ENCODE assay signal across 8 cellular contexts in the genomic region with DNA sequence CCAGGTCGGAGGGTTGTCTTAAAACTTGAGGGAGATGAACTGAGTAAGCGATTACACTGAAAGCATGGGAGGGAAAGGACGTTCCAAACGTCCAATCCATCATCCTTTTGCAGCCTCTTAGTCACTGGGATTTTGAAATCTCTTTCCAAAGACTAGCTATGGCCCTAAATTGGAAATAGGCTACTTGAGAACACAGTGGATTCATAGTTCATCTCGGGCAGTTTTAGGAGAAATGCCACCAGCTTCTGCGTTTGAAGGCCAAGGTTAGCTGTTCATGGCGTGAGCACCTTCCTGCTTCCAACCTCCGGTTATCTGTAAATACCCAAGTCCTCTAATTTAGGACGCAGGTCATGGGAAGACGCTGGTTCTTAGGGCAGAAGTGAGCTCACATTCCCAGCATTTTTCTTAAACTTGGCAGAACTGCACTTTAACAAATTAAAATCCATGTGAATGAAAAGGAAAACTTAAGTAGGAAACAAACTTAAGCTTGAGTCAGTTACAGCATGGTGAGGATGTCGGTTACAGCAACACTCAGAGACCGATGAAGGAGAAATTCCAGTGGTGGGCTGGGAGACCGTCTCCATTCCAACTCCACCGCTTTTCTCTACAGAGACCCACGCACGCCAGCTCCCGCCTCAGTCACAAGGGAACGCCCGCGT. TPM values are rescaled to one million over a fixed set of nuclear protein-coding genes. Genes with fewer than 3 reads are reported as not detected.
DNase-seq lines count a peak whose midpoint lies in the region; ATAC-seq lines count a peak whose summit lies in the region.

No MANE protein-coding gene starts in this region.

- H3K36me3 Mint-ChIP-seq in dendritic cell treated with granulocyte-macrophage colony-stimulating factor and Interleukin-4, amounts not matched to agents 40 ng/mL and 50 ng/mL, for 4 days (ENCODE audit: low read depth) = peaks cover 12% of the 10 kb centered on the region
- H3K36me3 Mint-ChIP-seq in naive thymus-derived CD4-positive, alpha-beta T cell = no peaks in the 10 kb centered on the region

- peaks cover 69% of the 10 kb centered on the region for H3K27me3 Mint-ChIP-seq in dendritic cell treated with granulocyte-macrophage colony-stimulating factor and Interleukin-4, amounts not matched to agents 40 ng/mL and 50 ng/mL, for 4 days
- peaks cover 35 to 79% (median 55%) of the 10 kb centered on the region in 5 donors for H3K27me3 Mint-ChIP-seq in naive thymus-derived CD4-positive, alpha-beta T cell

- peak; percentile 55 for DNase-seq in NCI-H82 (lab: John Stamatoyannopoulos, UW)
- DNase-seq in NCI-H82 treated with DMSO at 0.1 percent for 48 hours (lab: John Stamatoyannopoulos, UW; ENCODE audit: unreplicated experiment) = no peak
- DNase-seq in NCI-H146 treated with DMSO at 0.1 percent for 48 hours (lab: John Stamatoyannopoulos, UW; ENCODE audit: unreplicated experiment) = peak; percentile 46
- DNase-seq in naive thymus-derived CD4-positive, alpha-beta T cell = no peak
- no peak for DNase-seq in NCI-H2107 treated with DMSO at 0.1 percent for 48 hours (lab: John Stamatoyannopoulos, UW; ENCODE audit: unreplicated experiment)

- H3K9me3 ChIP-seq in naive thymus-derived CD4-positive, alpha-beta T cell (ENCODE audit: control insufficient read depth in 2 of 3, low read length in 3 of 3) = no peaks in the 10 kb centered on the region

- peaks cover 14% of the 10 kb centered on the region for H3K4me1 Mint-ChIP-seq in dendritic cell treated with granulocyte-macrophage colony-stimulating factor and Interleukin-4, amounts not matched to agents 40 ng/mL and 50 ng/mL, for 4 days (ENCODE audit: low read depth)
- H3K4me1 Mint-ChIP-seq in naive thymus-derived CD4-positive, alpha-beta T cell = peaks cover 10 to 20% (median 12%) of the 10 kb centered on the region in 7 donors

- POLR2A ChIA-PET in naive thymus-derived CD4-positive, alpha-beta T cell (lab: Charles Lee) = interaction anchor here (1.0 to 1.9 kb wide), 4 partner anchors 18 to 895 kb away, joined by 4 to 6 read pairs (median 4); partner anchors contain the start of gene RTN4

- peak overlapping the region; percentile 70 for H3K27ac ChIP-seq in naive thymus-derived CD4-positive, alpha-beta T cell (ENCODE audit: low read depth, low read length)

- H3K9me3 Mint-ChIP-seq in dendritic cell treated with granulocyte-macrophage colony-stimulating factor and Interleukin-4, amounts not matched to agents 40 ng/mL and 50 ng/mL, for 4 days = no peaks in the 10 kb centered on the region
- H3K9me3 Mint-ChIP-seq in naive thymus-derived CD4-positive, alpha-beta T cell = peaks cover 0 to 1% (median 0%) of the 10 kb centered on the region in 11 donors

- H3K4me1 ChIP-seq in naive thymus-derived CD4-positive, alpha-beta T cell (ENCODE audit: control insufficient read depth in 2 of 2, insufficient read depth in 2 of 2, low read length in 2 of 2) = peaks cover 0 to 6% of the 10 kb centered on the region in 2 donors

- intact Hi-C loops in dendritic cell treated with granulocyte-macrophage colony-stimulating factor and Interleukin-4, amounts not matched to agents 40 ng/mL and 50 ng/mL, for 4 days (cut with micrococcal nuclease) = loop anchor here (1.0 to 10.0 kb wide), 4 partner anchors 49 to 752 kb away; partner anchors contain the start of genes ACYP2 and PSME4
- intact Hi-C loops in naive thymus-derived CD4-positive, alpha-beta T cell (cut with micrococcal nuclease) = loop anchor here (1.0 to 10.0 kb wide), 28 partner anchors 13 to 970 kb away; partner anchors contain the start of genes ACYP2 (in 2 of the 2), CFAP36 (in 2 of the 2), CHAC2 (in 2 of the 2) and CLHC1 (in 2 of the 2)

- H3K4me3 Mint-ChIP-seq in dendritic cell treated with granulocyte-macrophage colony-stimulating factor and Interleukin-4, amounts not matched to agents 40 ng/mL and 50 ng/mL, for 4 days = peak overlapping the region; percentile 95
- peak overlapping the region; percentile 87 to 97 (median 92) for H3K4me3 Mint-ChIP-seq in naive thymus-derived CD4-positive, alpha-beta T cell

- H3K27ac Mint-ChIP-seq in dendritic cell treated with granulocyte-macrophage colony-stimulating factor and Interleukin-4, amounts not matched to agents 40 ng/mL and 50 ng/mL, for 4 days = peak overlapping the region; percentile 68
- H3K27ac Mint-ChIP-seq in naive thymus-derived CD4-positive, alpha-beta T cell = peak overlapping the region; percentile 33 to 90 (median 68)

- H3K4me3 ChIP-seq in naive thymus-derived CD4-positive, alpha-beta T cell (ENCODE audit: low read length) = peak overlapping the region; percentile 77

- ATAC-seq in naive thymus-derived CD4-positive, alpha-beta T cell = no peak
- ATAC-seq in HG02981 (IDR thresholded peaks at IDR 0.05; ENCODE audit: unreplicated experiment) (no peak), GM21360 (IDR thresholded peaks at IDR 0.05; ENCODE audit: unreplicated experiment) (no peak)

- peaks cover 0 to 5% of the 10 kb centered on the region in 2 donors for H3K27me3 ChIP-seq in naive thymus-derived CD4-positive, alpha-beta T cell (ENCODE audit: control insufficient read depth in 2 of 2, insufficient read depth in 2 of 2, low read length in 2 of 2)

- CTCF ChIA-PET in naive thymus-derived CD4-positive, alpha-beta T cell (lab: Charles Lee) = interaction anchor here (1.0 to 1.8 kb wide), 4 partner anchors 17 to 617 kb away, joined by 3 to 4 read pairs (median 3); no protein-coding TSS in a partner anchor

- no peaks in the 10 kb centered on the region for H3K36me3 ChIP-seq in naive thymus-derived CD4-positive, alpha-beta T cell (ENCODE audit: control insufficient read depth in 2 of 3, insufficient read depth in 3 of 3, low read length in 3 of 3)

RNA-seq across cellular contexts. Expression of gene EML6, which starts 0.7 kb away (rescaled TPM):
- total RNA-seq in naive thymus-derived CD4-positive, alpha-beta T cell = 1 to 10 TPM in 3 of 5 experiments, under 1 TPM in 2; 0.32 to 2.5 (median 1.5) TPM
- polyA plus RNA-seq in naive thymus-derived CD4-positive, alpha-beta T cell = not detected

Comparison
In these comparisons a context has a peak if more than half of its experiments do, and no peak if none do; other contexts are left out.
1. DNase-seq: peak in NCI-H82 (single experiment) and NCI-H146 treated with DMSO at 0.1 percent for 48 hours (single experiment); none in NCI-H82 treated with DMSO at 0.1 percent for 48 hours (single experiment), naive thymus-derived CD4-positive, alpha-beta T cell (0 of 9) and NCI-H2107 treated with DMSO at 0.1 percent for 48 hours (single experiment).